In genomic region chr4:186554890-186555827, GRCh38 we compare ENCODE assay signal across 9 cellular contexts. TPM values are rescaled to one million over a fixed set of nuclear protein-coding genes. Genes with fewer than 3 reads are reported as not detected.
DNase-seq lines count a peak whose midpoint lies in the region; ATAC-seq and TF ChIP-seq lines count a peak whose summit lies in the region.
"Had no signal": no experiment of that assay in that cellular context is flagged by ENCODE, and none has a peak within 500 bp of the region (broad histone marks: within the 10 kb centered on the region; RNA-seq: fewer than 3 reads in every experiment).

TSS of gene MTNR1A (minus strand) at chr4:186555567. CDS start at chr4:186555365, 202 bp downstream.

- peaks cover 6% of the 10 kb centered on the region for H3K27me3 Mint-ChIP-seq in stimulated activated memory B cell treated with anti-CD40 and anti-IgM and Interleukin-4, amounts not matched to agents 10 μg/mL and 1 μg/mL and 100 μg/mL, for 72 hours

- no peak within 1 kb of the TSS for H3K27ac ChIP-seq in ascending aorta
- H3K27ac ChIP-seq: SK-N-MC had no signal

- POLR2A ChIA-PET in HEK293T (lab: Yijun Ruan, JAX): no interaction called here

- CTCF ChIA-PET in HEK293T (lab: Yijun Ruan, JAX): interaction anchor here (0.9 to 1.0 kb wide), 3 partner anchors 38 to 256 kb away, joined by 3 to 4 read pairs (median 4); no protein-coding TSS in a partner anchor

- H3K36me3 ChIP-seq in ascending aorta: no peaks in the 10 kb centered on the region

- peak; percentile 45 for ATAC-seq in stimulated activated memory B cell treated with anti-CD40 and anti-IgM and Interleukin-4, amounts not matched to agents 10 μg/mL and 1 μg/mL and 100 μg/mL, for 72 hours
- ATAC-seq in GM21737 (IDR thresholded peaks at IDR 0.05; ENCODE audit: unreplicated experiment) (no peak), GM19395 (IDR thresholded peaks at IDR 0.05; ENCODE audit: unreplicated experiment) (no peak)

- H3K27ac Mint-ChIP-seq in stimulated activated memory B cell treated with anti-CD40 and anti-IgM and Interleukin-4, amounts not matched to agents 10 μg/mL and 1 μg/mL and 100 μg/mL, for 72 hours: no peak within 1 kb of the TSS
- H3K27ac Mint-ChIP-seq: activated naive CD8-positive, alpha-beta T cell had no signal

- no peaks in the 10 kb centered on the region for H3K36me3 Mint-ChIP-seq in stimulated activated memory B cell treated with anti-CD40 and anti-IgM and Interleukin-4, amounts not matched to agents 10 μg/mL and 1 μg/mL and 100 μg/mL, for 72 hours
- H3K36me3 Mint-ChIP-seq: activated naive CD8-positive, alpha-beta T cell had no signal

- intact Hi-C loops in ascending aorta (cut with DNase I): no loop called here

- H3K4me3 ChIP-seq in ascending aorta: peak within 1 kb of the TSS; percentile 39 to 54
- H3K4me3 ChIP-seq: SK-N-MC had no signal

- TF ChIP-seq CTCF in ascending aorta (IDR thresholded peaks at IDR 0.05): no peak

- H3K4me3 Mint-ChIP-seq in stimulated activated memory B cell treated with anti-CD40 and anti-IgM and Interleukin-4, amounts not matched to agents 10 μg/mL and 1 μg/mL and 100 μg/mL, for 72 hours: no peak within 1 kb of the TSS
- H3K4me3 Mint-ChIP-seq: activated naive CD8-positive, alpha-beta T cell had no signal

- H3K4me1 ChIP-seq in ascending aorta: no peaks in the 10 kb centered on the region

- peak; percentile 55 for DNase-seq in HEK293T (ENCODE audit: extremely low spot score)
- no peak for DNase-seq in ascending aorta (ENCODE audit: low spot score in 2 of 2)
- peak; percentile 18 for DNase-seq in iris pigment epithelial cell (ENCODE audit: low read depth)
- DNase-seq in NCI-H524 treated with DMSO at 0.1 percent for 48 hours (lab: John Stamatoyannopoulos, UW): no peak

- no peaks in the 10 kb centered on the region for H3K4me1 Mint-ChIP-seq in stimulated activated memory B cell treated with anti-CD40 and anti-IgM and Interleukin-4, amounts not matched to agents 10 μg/mL and 1 μg/mL and 100 μg/mL, for 72 hours

- H3K27me3 ChIP-seq in ascending aorta: no peaks in the 10 kb centered on the region

- H3K9me3 Mint-ChIP-seq in stimulated activated memory B cell treated with anti-CD40 and anti-IgM and Interleukin-4, amounts not matched to agents 10 μg/mL and 1 μg/mL and 100 μg/mL, for 72 hours: peaks cover 6% of the 10 kb centered on the region

- H3K9me3 ChIP-seq in ascending aorta: no peaks in the 10 kb centered on the region

TF ChIP-seq in HEK293T, 16 proteins besides CTCF, POLR2A, EP300 and RAD21:
- peak; percentile 55 for TF ChIP-seq L3MBTL2 (conservative IDR thresholded peaks at IDR 0.05)
- no peak for TF ChIP-seq PKNOX1 (IDR thresholded peaks at IDR 0.05)

RNA-seq across cellular contexts. Expression of gene MTNR1A, which starts in this region (rescaled TPM):
- not detected for total RNA-seq in ascending aorta

Comparison
In these comparisons a context has a peak if more than half of its experiments do, and no peak if none do; other contexts are left out.
1. DNase-seq: peak in HEK293T (single experiment) and iris pigment epithelial cell (single experiment); none in ascending aorta (0 of 2) and NCI-H524 treated with DMSO at 0.1 percent for 48 hours (single experiment).